In genomic region chr11:58578136-58578634, GRCh38 we compare ENCODE assay signal across 1 cellular context.
TF ChIP-seq lines count a peak whose summit lies in the region.

No MANE protein-coding gene starts in this region.

TF ChIP-seq in K562, 482 proteins besides CTCF, POLR2A, EP300 and RAD21 (continued from another document and continues in another):
- TF ChIP-seq ZMIZ1 (IDR thresholded peaks at IDR 0.05; ENCODE audit: low read depth in 2 of 2, low read length in 2 of 2) (peak; percentile 10 to 16; a peak in 1 of 4 replicates), ZNF384 (IDR thresholded peaks at IDR 0.05; ENCODE audit: low read depth, low read length) (peak; percentile 90), ZNF511 (CRISPR knock-in tag; IDR thresholded peaks at IDR 0.05) (no peak), ATF7 (IDR thresholded peaks at IDR 0.05) (peak; percentile 75), ZNF175 (CRISPR knock-in tag; IDR thresholded peaks at IDR 0.05; ENCODE audit: low read depth) (no peak; the same call in 1 of the 2 replicates), TFAM (CRISPR knock-in tag; conservative IDR thresholded peaks at IDR 0.05) (no peak), NUFIP1 (IDR thresholded peaks at IDR 0.05; ENCODE audit: partially characterized antibody) (no peak), ELF1 (tag; IDR thresholded peaks at IDR 0.05) (peak; percentile 87), POU5F1 (IDR thresholded peaks at IDR 0.05; ENCODE audit: borderline replicate concordance, low read depth, low read length, partially characterized antibody) (no peak), POLR3A (IDR thresholded peaks at IDR 0.05; ENCODE audit: borderline replicate concordance, extremely low read depth, insufficient read depth, insufficient read length) (no peak), KAT7 (CRISPR knock-in tag; IDR thresholded peaks at IDR 0.05; ENCODE audit: borderline replicate concordance) (no peak), ZNF785 (CRISPR knock-in tag; IDR thresholded peaks at IDR 0.05) (no peak), ZNF263 (CRISPR knock-in tag; IDR thresholded peaks at IDR 0.05; ENCODE audit: borderline replicate concordance) (no peak), HCFC1 (IDR thresholded peaks at IDR 0.05; ENCODE audit: low read depth, low read length) (peak; percentile 96), ZNF347 (CRISPR knock-in tag; IDR thresholded peaks at IDR 0.05; ENCODE audit: low read depth) (no peak), ZNF561 (CRISPR knock-in tag; conservative IDR thresholded peaks at IDR 0.05) (no peak), TCF15 (CRISPR knock-in tag; IDR thresholded peaks at IDR 0.05) (no peak), ZNF75A (CRISPR knock-in tag; IDR thresholded peaks at IDR 0.05) (no peak), TOE1 (IDR thresholded peaks at IDR 0.05; ENCODE audit: borderline replicate concordance) (peak; percentile 80; the same call in 1 of the 2 replicates), TOE1 (CRISPR knock-in tag; IDR thresholded peaks at IDR 0.05; ENCODE audit: borderline replicate concordance, low read depth) (no peak), HEY1 (CRISPR knock-in tag; IDR thresholded peaks at IDR 0.05; ENCODE audit: borderline replicate concordance) (no peak), YBX1 (IDR thresholded peaks at IDR 0.05) (no peak), ZNF282 (CRISPR knock-in tag; IDR thresholded peaks at IDR 0.05) (no peak), GTF3C2 (IDR thresholded peaks at IDR 0.05; ENCODE audit: borderline replicate concordance, extremely low read depth, insufficient read length) (no peak), RBM15 (IDR thresholded peaks at IDR 0.05; ENCODE audit: insufficient read depth, low read length) (no peak), BRF1 (IDR thresholded peaks at IDR 0.05; ENCODE audit: borderline replicate concordance, extremely low read depth, insufficient read length) (no peak), ARID3A (IDR thresholded peaks at IDR 0.05; ENCODE audit: borderline replicate concordance, low read depth, low read length) (no peak; the same call in 1 of the 2 replicates), GTF2B (IDR thresholded peaks at IDR 0.05; ENCODE audit: extremely low read depth, insufficient read length) (no peak), HNRNPLL (IDR thresholded peaks at IDR 0.05; ENCODE audit: low read depth, low read length, poor library complexity, severe bottlenecking) (peak; percentile 16), ZNF589 (CRISPR knock-in tag; IDR thresholded peaks at IDR 0.05; ENCODE audit: low read depth) (peak; percentile 58; the same call in 1 of the 2 replicates), ZNF717 (CRISPR knock-in tag; IDR thresholded peaks at IDR 0.05) (no peak), EGR1 (conservative IDR thresholded peaks at IDR 0.05) (peak; percentile 64), NCOR1 (IDR thresholded peaks at IDR 0.05) (no peak), PBX2 (CRISPR knock-in tag; IDR thresholded peaks at IDR 0.05; ENCODE audit: low read depth) (no peak), PBX2 (tag; conservative IDR thresholded peaks at IDR 0.05; ENCODE audit: low read depth) (no peak), FOXM1 (IDR thresholded peaks at IDR 0.05; ENCODE audit: low read depth) (no peak), FOXM1 (CRISPR knock-in tag; IDR thresholded peaks at IDR 0.05; ENCODE audit: low read depth) (no peak), RFX5 (IDR thresholded peaks at IDR 0.05; ENCODE audit: low read depth, low read length) (no peak), ZFPM2 (CRISPR knock-in tag; IDR thresholded peaks at IDR 0.05) (no peak), RBM34 (IDR thresholded peaks at IDR 0.05; ENCODE audit: borderline replicate concordance, insufficient read depth, low read length) (no peak), POLR2G (IDR thresholded peaks at IDR 0.05; ENCODE audit: low read depth, low read length) (peak; percentile 66), FOXP4 (CRISPR knock-in tag; IDR thresholded peaks at IDR 0.05; ENCODE audit: borderline replicate concordance) (no peak), PTBP1 (IDR thresholded peaks at IDR 0.05; ENCODE audit: low read depth, low read length) (no peak), ZNF766 (CRISPR knock-in tag; conservative IDR thresholded peaks at IDR 0.05) (peak; percentile 38; the same call in 1 of the 2 replicates), DDX20 (tag; IDR thresholded peaks at IDR 0.05; ENCODE audit: low read depth) (no peak), MTA2 (IDR thresholded peaks at IDR 0.05; ENCODE audit: low read depth) (peak; percentile 57), PHF21A (IDR thresholded peaks at IDR 0.05; ENCODE audit: borderline replicate concordance, low read depth) (no peak), GTF2F1 (IDR thresholded peaks at IDR 0.05; ENCODE audit: low read depth, low read length) (no peak), SMAD1 (IDR thresholded peaks at IDR 0.05; ENCODE audit: low read depth, low read length, partially characterized antibody) (no peak), BDP1 (IDR thresholded peaks at IDR 0.05; ENCODE audit: insufficient read depth, insufficient read length) (no peak), ZNF764 (CRISPR knock-in tag; IDR thresholded peaks at IDR 0.05; ENCODE audit: low read depth) (no peak), THRAP3 (IDR thresholded peaks at IDR 0.05; ENCODE audit: borderline replicate concordance) (no peak), XRCC3 (IDR thresholded peaks at IDR 0.05) (no peak), TAL1 (IDR thresholded peaks at IDR 0.05) (no peak), RHOXF2B (CRISPR knock-in tag; conservative IDR thresholded peaks at IDR 0.05) (no peak), ZNF583 (CRISPR knock-in tag; IDR thresholded peaks at IDR 0.05) (0 out of 2 replicates have a peak, but pooled peaks have one; percentile 8), NFIC (IDR thresholded peaks at IDR 0.05) (no peak), BRF2 (IDR thresholded peaks at IDR 0.05; ENCODE audit: borderline replicate concordance, insufficient read depth, insufficient read length) (no peak), GTF2A2 (tag; IDR thresholded peaks at IDR 0.05) (no peak), SRSF9 (IDR thresholded peaks at IDR 0.05; ENCODE audit: borderline replicate concordance, low read depth, low read length) (no peak), ZNF551 (CRISPR knock-in tag; IDR thresholded peaks at IDR 0.05) (no peak)
